In the genomic region with DNA sequence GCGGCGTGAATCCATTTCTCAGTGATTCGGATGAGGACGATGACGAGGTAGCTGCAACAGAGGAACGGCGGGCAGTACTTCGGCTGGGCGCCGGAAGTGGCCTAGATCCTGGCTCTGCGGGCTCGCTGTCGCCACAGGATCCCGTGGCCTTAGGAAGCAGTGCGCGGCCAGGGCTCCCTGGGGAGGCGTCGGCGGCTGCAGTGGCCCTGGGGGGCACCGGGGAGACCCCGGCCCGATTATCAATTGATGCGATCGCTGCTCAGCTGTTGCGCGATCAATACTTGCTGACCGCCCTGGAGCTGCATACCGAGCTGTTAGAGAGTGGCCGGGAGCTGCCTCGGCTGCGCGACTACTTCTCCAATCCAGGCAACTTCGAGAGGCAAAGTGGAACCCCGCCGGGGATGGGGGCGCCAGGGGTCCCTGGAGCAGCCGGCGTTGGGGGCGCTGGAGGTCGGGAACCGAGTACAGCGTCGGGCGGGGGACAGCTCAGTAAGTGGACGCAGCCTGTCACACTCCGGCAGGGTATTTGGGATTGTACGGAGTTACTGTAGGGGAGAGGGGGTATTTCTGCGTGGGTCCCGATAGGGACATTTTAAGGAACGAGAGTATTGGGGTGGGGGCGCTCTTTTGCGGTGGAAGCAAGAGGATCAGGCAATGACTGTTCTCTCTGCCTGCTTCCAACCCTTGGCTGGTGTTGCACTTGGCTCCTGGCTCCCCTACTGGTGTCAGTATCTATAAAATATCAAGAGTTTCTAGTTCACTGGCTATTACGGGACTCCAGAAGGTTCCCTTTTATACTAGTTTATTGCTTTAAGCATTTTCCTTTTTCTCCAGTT, we compare ENCODE assay signal across 8 cellular contexts. TPM values are rescaled to one million over a fixed set of nuclear protein-coding genes. Genes with fewer than 3 reads are reported as not detected.
A peak's percentile ranks its signal among the peaks of the same experiment; 100 is the strongest.
DNase-seq lines count a peak whose midpoint lies in the region; ATAC-seq, FAIRE-seq and TF ChIP-seq lines count a peak whose summit lies in the region.

No MANE protein-coding gene starts in this region.

- in situ Hi-C loops in KBM-7 (cut with MboI; ENCODE audit: low pct_unique_long_range_greater_than_20kb, low sequenced_read_pairs) = loop anchor here (25.0 kb wide), 1 partner anchor 800 kb away; no protein-coding TSS in a partner anchor

- H3K27ac ChIP-seq in caudate nucleus (ENCODE audit: low read depth, low read length) (peak overlapping the region; percentile 85), kidney (ENCODE audit: low read depth in 2 of 2, low read length in 2 of 2) (peak overlapping the region; percentile 81 to 84)

- H3K36me3 ChIP-seq in kidney (ENCODE audit: control insufficient read depth in 1 of 2, insufficient read depth in 2 of 2, low read length in 2 of 2) = no peaks in the 10 kb centered on the region

- H3K9ac ChIP-seq in kidney (ENCODE audit: low read length in 2 of 2) = peak overlapping the region; percentile 67 to 83

- peaks cover 0 to 3% of the 10 kb centered on the region in 2 donors for H3K9me3 ChIP-seq in kidney (ENCODE audit: control insufficient read depth in 1 of 2, low read length in 2 of 2)

- peak overlapping the region; percentile 95 to 99 for H3K4me3 ChIP-seq in kidney (ENCODE audit: low read length in 2 of 2)

- FAIRE-seq in kidney (lab: Jason Lieb, UNC) = no peak

- TF ChIP-seq CTCF in kidney (IDR thresholded peaks at IDR 0.05; ENCODE audit: borderline replicate concordance, extremely low read depth, insufficient read depth) = no peak

- H3K4me1 ChIP-seq in kidney (ENCODE audit: control insufficient read depth in 1 of 2, insufficient read depth in 1 of 2, low read depth in 1 of 2, low read length in 2 of 2) = peaks cover 0 to 8% of the 10 kb centered on the region in 2 donors

- DNase-seq in AML-193 (lab: John Stamatoyannopoulos, UW) (peak; percentile 40 to 55), KBM-7 (peak; percentile 49), T-helper 1 cell (peak in 3 of 5 donors; percentile 6 to 24 (median 11)), caudate nucleus (lab: John Stamatoyannopoulos, UW) (peak in 17 of 61 donors; percentile 3 to 56 (median 32)), kidney (no peak), cerebellar nuclear complex (lab: John Stamatoyannopoulos, UW) (no peak)
- peak; percentile 37 for DNase-seq in stimulated activated CD4-positive, alpha-beta T cell treated with anti-CD3 and anti-CD28 coated beads, Interleukin-15, amount 100 ng/mL, for 24 hours

- peak; percentile 0 for ATAC-seq in GM18520 (IDR thresholded peaks at IDR 0.05; ENCODE audit: unreplicated experiment)

- intact Hi-C loops in kidney (cut with DNase I) = loop anchor here (10.0 kb wide), 1 partner anchor 57 kb away; no protein-coding TSS in a partner anchor

RNA-seq across cellular contexts. Expression of a gene that starts 0.7 kb away (rescaled TPM):
- 39.0 TPM for total RNA-seq in kidney
- polyA plus RNA-seq in kidney (ENCODE audit: insufficient read depth, low read depth, low replicate concordance) = 9.0 TPM

RNA-seq across cellular contexts. Expression of a gene that starts 0.9 kb away (rescaled TPM):
- 30.5 TPM for total RNA-seq in kidney
- polyA plus RNA-seq in kidney (ENCODE audit: insufficient read depth, low read depth, low replicate concordance) = 4.5 TPM

Comparison
In these comparisons a context has a peak if more than half of its experiments do, and no peak if none do; other contexts are left out.
1. DNase-seq: peak in AML-193 (2 of 2), KBM-7 (single experiment), T-helper 1 cell (3 of 5) and stimulated activated CD4-positive, alpha-beta T cell treated with anti-CD3 and anti-CD28 coated beads, Interleukin-15, amount 100 ng/mL, for 24 hours (single experiment); none in kidney (single experiment) and cerebellar nuclear complex (0 of 2).